ENCODE assay signal across 27 cellular contexts in the genomic region with DNA sequence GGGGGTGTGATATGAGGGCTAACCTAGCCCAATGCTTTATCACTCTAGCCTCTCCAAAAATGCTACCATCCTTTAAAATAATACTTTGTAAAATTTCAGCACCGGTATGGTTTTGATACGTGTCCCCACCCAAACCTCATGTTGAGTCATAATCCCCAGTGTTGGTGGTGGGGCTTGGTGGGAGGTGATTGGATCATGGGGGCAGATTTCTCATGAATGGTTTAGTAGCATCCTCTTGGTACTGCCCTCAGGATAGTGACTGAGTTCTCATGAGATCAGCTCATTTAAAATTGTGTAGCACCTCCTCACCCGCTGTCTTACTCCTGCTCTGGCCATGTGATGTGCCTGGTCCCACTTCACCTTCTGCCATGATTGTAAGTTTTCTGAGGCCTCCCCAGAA.
"Had no signal": no experiment of that assay in that cellular context is flagged by ENCODE, and none has a peak within 500 bp of the region (broad histone marks: within the 10 kb centered on the region; RNA-seq: fewer than 3 reads in every experiment).

No MANE protein-coding gene starts in this region.

- H3K27ac Mint-ChIP-seq: activated naive CD4-positive, alpha-beta T cell treated with anti-CD3 and anti-CD28 coated beads for 36 hours; activated naive CD8-positive, alpha-beta T cell treated with anti-CD3 and anti-CD28 coated beads, Interleukin-2, amount 10 ng/mL, durations not matched to agents 7 days and 5 days; activated T-helper 1 cell treated with anti-CD3 and anti-CD28 coated beads, Interleukin-12 subunit alpha, Interleukin-12 subunit beta, Interleukin-2, Interleukin-4 antibody, amounts not matched to agents 30 ng/mL and 10 ng/mL and 1 ng/mL, durations not matched to agents 14 hours and 24 hours and 36 hours; T-helper 1 cell treated with Interleukin-12 subunit alpha and Interleukin-12 subunit beta and Interleukin-4 antibody, amounts not matched to agents 30 μg/mL and 1 μg/mL, for 36 hours had no signal

- H3K36me3 Mint-ChIP-seq: activated naive CD8-positive, alpha-beta T cell treated with anti-CD3 and anti-CD28 coated beads, Interleukin-2, amount 10 ng/mL, durations not matched to agents 7 days and 5 days had no signal

- H3K36me3 ChIP-seq: ascending aorta, MG63, Peyer's patch, SJSA1 had no signal

- H3K4me3 Mint-ChIP-seq: activated naive CD4-positive, alpha-beta T cell treated with anti-CD3 and anti-CD28 coated beads for 36 hours; activated naive CD8-positive, alpha-beta T cell treated with anti-CD3 and anti-CD28 coated beads, Interleukin-2, amount 10 ng/mL, durations not matched to agents 7 days and 5 days; activated T-helper 1 cell treated with anti-CD3 and anti-CD28 coated beads, Interleukin-12 subunit alpha, Interleukin-12 subunit beta, Interleukin-2, Interleukin-4 antibody, amounts not matched to agents 30 ng/mL and 10 ng/mL and 1 ng/mL, durations not matched to agents 14 hours and 24 hours and 36 hours; central memory CD8-positive, alpha-beta T cell; T-helper 1 cell treated with Interleukin-12 subunit alpha and Interleukin-12 subunit beta and Interleukin-4 antibody, amounts not matched to agents 30 μg/mL and 1 μg/mL, for 36 hours had no signal

- ATAC-seq: body of pancreas had no signal

- H3K27ac ChIP-seq: ascending aorta, body of pancreas, Peyer's patch, SJSA1 had no signal

- DNase-seq: activated CD4-positive, alpha-beta T cell treated with anti-CD3 and anti-CD28 coated beads for 4 hours; activated CD4-positive, alpha-beta T cell treated with anti-CD3 and anti-CD28 coated beads, Interleukin-2, amount 50 U/mL, for 4 hours; activated effector memory CD4-positive, alpha-beta T cell treated with anti-CD3 and anti-CD28 coated beads, Interleukin-2, amount 50 U/mL, for 16 hours; activated naive CD4-positive, alpha-beta T cell treated with anti-CD3 and anti-CD28 coated beads for 36 hours; activated naive CD8-positive, alpha-beta T cell treated with anti-CD3 and anti-CD28 coated beads, Interleukin-2, amount 10 ng/mL, durations not matched to agents 7 days and 5 days; amniotic stem cell; body of pancreas; MG63; MV-4-11; NCI-H1092 treated with DMSO at 0.1 percent for 48 hours; NCI-H1417 treated with DMSO at 0.1 percent for 48 hours; NCI-H1694; NCI-H2029; NCI-H2107; NCI-H2171 treated with DMSO at 0.1 percent for 48 hours; NCI-H345; NCI-H510A; NCI-H526 treated with DMSO at 0.1 percent for 48 hours; NK-92 treated with Interleukin-12 subunit alpha and Interleukin-12 subunit beta, amount 100 ng/mL, for 24 hours; OCI-M1; Peyer's patch; SHP77 had no signal

- H3K4me1 ChIP-seq: ascending aorta, body of pancreas, Peyer's patch had no signal

- H3K4me1 Mint-ChIP-seq: activated naive CD8-positive, alpha-beta T cell treated with anti-CD3 and anti-CD28 coated beads, Interleukin-2, amount 10 ng/mL, durations not matched to agents 7 days and 5 days; central memory CD8-positive, alpha-beta T cell had no signal

- H3K9me3 ChIP-seq: ascending aorta, body of pancreas, MG63, Peyer's patch, SJSA1 had no signal

- H3K9me3 Mint-ChIP-seq: activated naive CD4-positive, alpha-beta T cell treated with anti-CD3 and anti-CD28 coated beads for 36 hours; activated naive CD8-positive, alpha-beta T cell treated with anti-CD3 and anti-CD28 coated beads, Interleukin-2, amount 10 ng/mL, durations not matched to agents 7 days and 5 days; activated T-helper 1 cell treated with anti-CD3 and anti-CD28 coated beads, Interleukin-12 subunit alpha, Interleukin-12 subunit beta, Interleukin-2, Interleukin-4 antibody, amounts not matched to agents 30 ng/mL and 10 ng/mL and 1 ng/mL, durations not matched to agents 14 hours and 24 hours and 36 hours; central memory CD8-positive, alpha-beta T cell; T-helper 1 cell treated with Interleukin-12 subunit alpha and Interleukin-12 subunit beta and Interleukin-4 antibody, amounts not matched to agents 30 μg/mL and 1 μg/mL, for 36 hours had no signal

- H3K27me3 ChIP-seq: ascending aorta, body of pancreas, Peyer's patch, SJSA1 had no signal

- H3K4me3 ChIP-seq: ascending aorta, body of pancreas, MG63, Peyer's patch, SJSA1 had no signal
